In the genomic region with DNA sequence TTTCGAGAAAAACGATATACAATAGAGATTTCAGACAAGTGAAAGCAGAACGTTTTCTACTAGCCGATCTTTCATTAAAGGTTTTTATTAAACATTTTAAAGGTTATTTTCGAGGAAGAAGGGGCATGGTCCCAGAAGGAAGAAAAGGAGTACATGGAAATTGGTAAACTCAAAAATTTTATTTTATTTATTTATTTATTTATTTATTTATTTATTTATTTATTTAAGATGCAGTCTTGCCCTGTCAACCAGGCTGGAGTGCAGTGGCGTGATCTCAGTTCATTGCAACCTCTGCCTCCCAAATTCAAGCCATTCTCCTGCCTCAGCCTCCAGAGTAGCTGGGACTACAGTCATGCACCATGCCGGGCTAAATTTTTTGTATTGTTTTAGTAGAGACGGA, we compare ENCODE assay signal across 1 cellular context.
A peak's percentile ranks its signal among the peaks of the same experiment; 100 is the strongest.
TF ChIP-seq lines count a peak whose summit lies in the region.

No MANE protein-coding gene starts in this region.

TF ChIP-seq in HEK293, 187 proteins besides CTCF, POLR2A, EP300 and RAD21 (continued from another document and continues in another):
- TF ChIP-seq, protein P1, sequence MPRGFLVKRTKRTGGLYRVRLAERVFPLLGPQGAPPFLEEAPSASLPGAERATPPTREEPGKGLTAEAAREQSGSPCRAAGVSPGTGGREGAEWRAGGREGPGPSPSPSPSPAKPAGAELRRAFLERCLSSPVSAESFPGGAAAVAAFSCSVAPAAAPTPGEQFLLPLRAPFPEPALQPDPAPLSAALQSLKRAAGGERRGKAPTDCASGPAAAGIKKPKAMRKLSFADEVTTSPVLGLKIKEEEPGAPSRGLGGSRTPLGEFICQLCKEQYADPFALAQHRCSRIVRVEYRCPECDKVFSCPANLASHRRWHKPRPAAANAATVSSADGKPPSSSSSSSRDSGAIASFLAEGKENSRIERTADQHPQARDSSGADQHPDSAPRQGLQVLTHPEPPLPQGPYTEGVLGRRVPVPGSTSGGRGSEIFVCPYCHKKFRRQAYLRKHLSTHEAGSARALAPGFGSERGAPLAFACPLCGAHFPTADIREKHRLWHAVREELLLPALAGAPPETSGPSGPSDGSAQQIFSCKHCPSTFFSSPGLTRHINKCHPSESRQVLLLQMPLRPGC (tag by site-specific recombination; IDR thresholded peaks at IDR 0.05): no peak
- TF ChIP-seq BCL11B (tag by site-specific recombination; IDR thresholded peaks at IDR 0.05; ENCODE audit: low read depth) (no peak), ZNF394 (tag by site-specific recombination; IDR thresholded peaks at IDR 0.05; ENCODE audit: borderline replicate concordance) (peak; percentile 91), SCRT2 (tag by site-specific recombination; IDR thresholded peaks at IDR 0.05) (no peak), ZFP3 (tag by site-specific recombination; IDR thresholded peaks at IDR 0.05; ENCODE audit: low read depth) (no peak), ZNF561 (tag by site-specific recombination; IDR thresholded peaks at IDR 0.05; ENCODE audit: borderline replicate concordance) (no peak), OSR2 (tag by site-specific recombination; IDR thresholded peaks at IDR 0.05) (no peak), KLF8 (tag by site-specific recombination; IDR thresholded peaks at IDR 0.05) (no peak), ZNF518A (tag by site-specific recombination; conservative IDR thresholded peaks at IDR 0.05; ENCODE audit: low read depth) (peak; percentile 84), ZXDB (tag by site-specific recombination; IDR thresholded peaks at IDR 0.05) (peak; percentile 32; the same call in 1 of the 2 replicates), ZFHX2 (tag by site-specific recombination; conservative IDR thresholded peaks at IDR 0.05) (no peak), ZBTB48 (tag by site-specific recombination; IDR thresholded peaks at IDR 0.05) (no peak), ZBTB21 (tag by site-specific recombination; IDR thresholded peaks at IDR 0.05) (0 out of 2 replicates have a peak, but pooled peaks have one; percentile 25), ZBTB1 (tag by site-specific recombination; IDR thresholded peaks at IDR 0.05) (no peak), ZNF37A (tag by site-specific recombination; IDR thresholded peaks at IDR 0.05) (no peak), ZNF473 (tag by site-specific recombination; IDR thresholded peaks at IDR 0.05) (no peak), ZNF654 (tag by site-specific recombination; IDR thresholded peaks at IDR 0.05; ENCODE audit: low read depth) (peak; percentile 12; the same call in 1 of the 2 replicates), ZNF423 (tag by site-specific recombination; IDR thresholded peaks at IDR 0.05) (no peak), ZNF548 (tag by site-specific recombination; IDR thresholded peaks at IDR 0.05) (no peak), ZNF585B (tag by site-specific recombination; IDR thresholded peaks at IDR 0.05) (no peak), ZNF449 (tag by site-specific recombination; IDR thresholded peaks at IDR 0.05) (no peak), ZNF248 (tag by site-specific recombination; IDR thresholded peaks at IDR 0.05) (no peak), ZNF791 (tag by site-specific recombination; IDR thresholded peaks at IDR 0.05) (no peak), ZNF785 (tag by site-specific recombination; IDR thresholded peaks at IDR 0.05) (no peak), ZFP41 (tag by site-specific recombination; IDR thresholded peaks at IDR 0.05; ENCODE audit: borderline replicate concordance) (no peak), ZNF514 (tag by site-specific recombination; IDR thresholded peaks at IDR 0.05) (no peak), ZNF26 (tag by site-specific recombination; IDR thresholded peaks at IDR 0.05) (no peak), SETDB1 (IDR thresholded peaks at IDR 0.05; ENCODE audit: insufficient read length, low read length) (no peak), ZNF529 (tag by site-specific recombination; IDR thresholded peaks at IDR 0.05; ENCODE audit: insufficient replicate concordance) (no peak), ZEB2 (tag by site-specific recombination; IDR thresholded peaks at IDR 0.05) (no peak), ZNF544 (tag by site-specific recombination; IDR thresholded peaks at IDR 0.05) (no peak), ZNF488 (tag by site-specific recombination; IDR thresholded peaks at IDR 0.05) (no peak), ZNF777 (tag by site-specific recombination; IDR thresholded peaks at IDR 0.05; ENCODE audit: borderline replicate concordance) (no peak), ZNF350 (tag by site-specific recombination; IDR thresholded peaks at IDR 0.05) (no peak)
- TF ChIP-seq, protein P2, sequence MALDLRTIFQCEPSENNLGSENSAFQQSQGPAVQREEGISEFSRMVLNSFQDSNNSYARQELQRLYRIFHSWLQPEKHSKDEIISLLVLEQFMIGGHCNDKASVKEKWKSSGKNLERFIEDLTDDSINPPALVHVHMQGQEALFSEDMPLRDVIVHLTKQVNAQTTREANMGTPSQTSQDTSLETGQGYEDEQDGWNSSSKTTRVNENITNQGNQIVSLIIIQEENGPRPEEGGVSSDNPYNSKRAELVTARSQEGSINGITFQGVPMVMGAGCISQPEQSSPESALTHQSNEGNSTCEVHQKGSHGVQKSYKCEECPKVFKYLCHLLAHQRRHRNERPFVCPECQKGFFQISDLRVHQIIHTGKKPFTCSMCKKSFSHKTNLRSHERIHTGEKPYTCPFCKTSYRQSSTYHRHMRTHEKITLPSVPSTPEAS (tag by site-specific recombination; IDR thresholded peaks at IDR 0.05): no peak
- TF ChIP-seq, protein P3, sequence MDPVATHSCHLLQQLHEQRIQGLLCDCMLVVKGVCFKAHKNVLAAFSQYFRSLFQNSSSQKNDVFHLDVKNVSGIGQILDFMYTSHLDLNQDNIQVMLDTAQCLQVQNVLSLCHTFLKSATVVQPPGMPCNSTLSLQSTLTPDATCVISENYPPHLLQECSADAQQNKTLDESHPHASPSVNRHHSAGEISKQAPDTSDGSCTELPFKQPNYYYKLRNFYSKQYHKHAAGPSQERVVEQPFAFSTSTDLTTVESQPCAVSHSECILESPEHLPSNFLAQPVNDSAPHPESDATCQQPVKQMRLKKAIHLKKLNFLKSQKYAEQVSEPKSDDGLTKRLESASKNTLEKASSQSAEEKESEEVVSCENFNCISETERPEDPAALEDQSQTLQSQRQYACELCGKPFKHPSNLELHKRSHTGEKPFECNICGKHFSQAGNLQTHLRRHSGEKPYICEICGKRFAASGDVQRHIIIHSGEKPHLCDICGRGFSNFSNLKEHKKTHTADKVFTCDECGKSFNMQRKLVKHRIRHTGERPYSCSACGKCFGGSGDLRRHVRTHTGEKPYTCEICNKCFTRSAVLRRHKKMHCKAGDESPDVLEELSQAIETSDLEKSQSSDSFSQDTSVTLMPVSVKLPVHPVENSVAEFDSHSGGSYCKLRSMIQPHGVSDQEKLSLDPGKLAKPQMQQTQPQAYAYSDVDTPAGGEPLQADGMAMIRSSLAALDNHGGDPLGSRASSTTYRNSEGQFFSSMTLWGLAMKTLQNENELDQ (tag by site-specific recombination; IDR thresholded peaks at IDR 0.05; ENCODE audit: low read depth): no peak
- TF ChIP-seq, protein P4, sequence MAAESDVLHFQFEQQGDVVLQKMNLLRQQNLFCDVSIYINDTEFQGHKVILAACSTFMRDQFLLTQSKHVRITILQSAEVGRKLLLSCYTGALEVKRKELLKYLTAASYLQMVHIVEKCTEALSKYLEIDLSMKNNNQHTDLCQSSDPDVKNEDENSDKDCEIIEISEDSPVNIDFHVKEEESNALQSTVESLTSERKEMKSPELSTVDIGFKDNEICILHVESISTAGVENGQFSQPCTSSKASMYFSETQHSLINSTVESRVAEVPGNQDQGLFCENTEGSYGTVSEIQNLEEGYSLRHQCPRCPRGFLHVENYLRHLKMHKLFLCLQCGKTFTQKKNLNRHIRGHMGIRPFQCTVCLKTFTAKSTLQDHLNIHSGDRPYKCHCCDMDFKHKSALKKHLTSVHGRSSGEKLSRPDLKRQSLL (tag by site-specific recombination; IDR thresholded peaks at IDR 0.05): no peak
- TF ChIP-seq, protein P5, sequence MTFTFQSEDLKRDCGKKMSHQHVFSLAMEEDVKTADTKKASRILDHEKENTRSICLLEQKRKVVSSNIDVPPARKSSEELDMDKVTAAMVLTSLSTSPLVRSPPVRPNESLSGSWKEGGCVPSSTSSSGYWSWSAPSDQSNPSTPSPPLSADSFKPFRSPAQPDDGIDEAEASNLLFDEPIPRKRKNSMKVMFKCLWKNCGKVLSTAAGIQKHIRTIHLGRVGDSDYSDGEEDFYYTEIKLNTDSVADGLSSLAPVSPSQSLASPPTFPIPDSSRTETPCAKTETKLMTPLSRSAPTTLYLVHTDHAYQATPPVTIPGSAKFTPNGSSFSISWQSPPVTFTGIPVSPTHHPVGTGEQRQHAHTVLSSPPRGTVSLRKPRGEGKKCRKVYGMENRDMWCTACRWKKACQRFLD (tag by site-specific recombination; IDR thresholded peaks at IDR 0.05): no peak
- TF ChIP-seq, protein P6, sequence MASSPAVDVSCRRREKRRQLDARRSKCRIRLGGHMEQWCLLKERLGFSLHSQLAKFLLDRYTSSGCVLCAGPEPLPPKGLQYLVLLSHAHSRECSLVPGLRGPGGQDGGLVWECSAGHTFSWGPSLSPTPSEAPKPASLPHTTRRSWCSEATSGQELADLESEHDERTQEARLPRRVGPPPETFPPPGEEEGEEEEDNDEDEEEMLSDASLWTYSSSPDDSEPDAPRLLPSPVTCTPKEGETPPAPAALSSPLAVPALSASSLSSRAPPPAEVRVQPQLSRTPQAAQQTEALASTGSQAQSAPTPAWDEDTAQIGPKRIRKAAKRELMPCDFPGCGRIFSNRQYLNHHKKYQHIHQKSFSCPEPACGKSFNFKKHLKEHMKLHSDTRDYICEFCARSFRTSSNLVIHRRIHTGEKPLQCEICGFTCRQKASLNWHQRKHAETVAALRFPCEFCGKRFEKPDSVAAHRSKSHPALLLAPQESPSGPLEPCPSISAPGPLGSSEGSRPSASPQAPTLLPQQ (tag by site-specific recombination; IDR thresholded peaks at IDR 0.05): no peak
